25 cellular contexts compared by ENCODE assay signal in the genomic region with DNA sequence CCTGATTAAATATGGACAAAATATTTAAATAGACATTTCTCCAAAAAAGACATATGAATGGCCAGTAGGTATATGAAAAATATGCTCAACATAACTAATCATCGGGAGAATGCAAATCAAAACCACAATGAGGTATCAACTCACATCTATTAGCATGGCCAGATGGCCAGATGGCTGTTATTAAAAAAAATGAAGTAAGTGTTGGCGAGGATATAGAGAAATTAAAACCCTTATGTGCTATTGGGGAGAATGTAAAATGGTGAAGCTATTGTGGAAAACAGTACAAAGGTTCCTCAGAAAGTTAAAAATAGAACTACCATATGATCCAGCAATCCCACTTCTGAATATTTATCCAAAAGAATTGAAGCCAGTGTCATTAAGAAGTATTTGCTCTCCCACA.
"Had no signal": no experiment of that assay in that cellular context is flagged by ENCODE, and none has a peak within 500 bp of the region (broad histone marks: within the 10 kb centered on the region; RNA-seq: fewer than 3 reads in every experiment).

No MANE protein-coding gene starts in this region.

- H3K9me3 Mint-ChIP-seq: activated naive CD8-positive, alpha-beta T cell treated with anti-CD3 and anti-CD28 coated beads, Interleukin-2, amount 50 U/mL, for 24 hours; activated T-helper 1 cell treated with anti-CD3 and anti-CD28 coated beads, Interleukin-12 subunit alpha, Interleukin-12 subunit beta, Interleukin-2, Interleukin-4 antibody, amounts not matched to agents 30 ng/mL and 10 ng/mL and 1 ng/mL, durations not matched to agents 14 hours and 24 hours and 36 hours; T-helper 1 cell treated with Interleukin-12 subunit alpha and Interleukin-12 subunit beta and Interleukin-4 antibody, amounts not matched to agents 30 μg/mL and 1 μg/mL, for 36 hours had no signal

- H3K4me3 Mint-ChIP-seq: activated naive CD8-positive, alpha-beta T cell treated with anti-CD3 and anti-CD28 coated beads, Interleukin-2, amount 50 U/mL, for 24 hours; activated T-helper 1 cell treated with anti-CD3 and anti-CD28 coated beads, Interleukin-12 subunit alpha, Interleukin-12 subunit beta, Interleukin-2, Interleukin-4 antibody, amounts not matched to agents 30 ng/mL and 10 ng/mL and 1 ng/mL, durations not matched to agents 14 hours and 24 hours and 36 hours; natural killer cell treated with Interleukin-12 subunit alpha and Interleukin-12 subunit beta and Interleukin-15 and Interleukin-18, amount 100 ng/mL, for 72 hours; T-helper 1 cell treated with Interleukin-12 subunit alpha and Interleukin-12 subunit beta and Interleukin-4 antibody, amounts not matched to agents 30 μg/mL and 1 μg/mL, for 36 hours had no signal

- H3K27ac Mint-ChIP-seq: activated naive CD8-positive, alpha-beta T cell treated with anti-CD3 and anti-CD28 coated beads, Interleukin-2, amount 50 U/mL, for 24 hours; activated T-helper 1 cell treated with anti-CD3 and anti-CD28 coated beads, Interleukin-12 subunit alpha, Interleukin-12 subunit beta, Interleukin-2, Interleukin-4 antibody, amounts not matched to agents 30 ng/mL and 10 ng/mL and 1 ng/mL, durations not matched to agents 14 hours and 24 hours and 36 hours; natural killer cell treated with Interleukin-12 subunit alpha and Interleukin-12 subunit beta and Interleukin-15 and Interleukin-18, amount 100 ng/mL, for 72 hours; T-helper 1 cell treated with Interleukin-12 subunit alpha and Interleukin-12 subunit beta and Interleukin-4 antibody, amounts not matched to agents 30 μg/mL and 1 μg/mL, for 36 hours had no signal

- H3K27me3 Mint-ChIP-seq: activated naive CD8-positive, alpha-beta T cell treated with anti-CD3 and anti-CD28 coated beads, Interleukin-2, amount 50 U/mL, for 24 hours; natural killer cell treated with Interleukin-12 subunit alpha and Interleukin-12 subunit beta and Interleukin-15 and Interleukin-18, amount 100 ng/mL, for 72 hours had no signal

- DNase-seq: activated CD4-positive, alpha-beta T cell treated with anti-CD3 and anti-CD28 coated beads for 4 hours; activated CD4-positive, alpha-beta T cell treated with anti-CD3 and anti-CD28 coated beads, Interleukin-2, amount 50 U/mL, for 4 hours; activated effector memory CD4-positive, alpha-beta T cell treated with anti-CD3 and anti-CD28 coated beads, Interleukin-2, amount 50 U/mL, for 16 hours; activated naive CD4-positive, alpha-beta T cell treated with anti-CD3 and anti-CD28 coated beads, Interleukin-2, amount 50 U/mL, for 16 hours; activated naive CD8-positive, alpha-beta T cell treated with anti-CD3 and anti-CD28 coated beads, Interleukin-2, amount 50 U/mL, for 24 hours; activated T-cell treated with anti-CD3 and anti-CD28 coated beads for 4 hours; amygdala; central memory CD4-positive, alpha-beta T cell; effector CD8-positive, alpha-beta T cell; gastrocnemius medialis; glutamatergic neuron; left lung; mesendoderm; right lobe of liver; stimulated activated CD4-positive, alpha-beta T cell treated with anti-CD3 and anti-CD28 coated beads, Interleukin-2, amount 100 ng/mL, for 48 hours; stimulated activated naive CD4-positive, alpha-beta T cell treated with Interleukin-2 at 50 U/mL for 16 hours; T-helper 9 cell; testis; transverse colon had no signal

- H3K4me1 Mint-ChIP-seq: activated naive CD8-positive, alpha-beta T cell treated with anti-CD3 and anti-CD28 coated beads, Interleukin-2, amount 50 U/mL, for 24 hours had no signal

- FAIRE-seq: colon, islet of Langerhans, TTC549 had no signal

- H3K36me3 Mint-ChIP-seq: natural killer cell treated with Interleukin-12 subunit alpha and Interleukin-12 subunit beta and Interleukin-15 and Interleukin-18, amount 100 ng/mL, for 72 hours had no signal
